Comparison of ENCODE assay signal across 8 cellular contexts in genomic region chr9:113511856-113512761, GRCh38. TPM values are rescaled to one million over a fixed set of nuclear protein-coding genes. Genes with fewer than 3 reads are reported as not detected.
DNase-seq lines count a peak whose midpoint lies in the region; ATAC-seq and FAIRE-seq lines count a peak whose summit lies in the region.

No MANE protein-coding gene starts in this region.

- peak overlapping the region; percentile 23 for H3K4me3 Mint-ChIP-seq in activated CD4-positive, alpha-beta memory T cell treated with anti-CD3 and anti-CD28 coated beads, Interleukin-2, amount 10 ng/mL, durations not matched to agents 7 days and 5 days

- H3K27me3 ChIP-seq in right cardiac atrium (ENCODE audit: control insufficient read depth, insufficient read depth), result no peaks in the 10 kb centered on the region

- H3K9me3 ChIP-seq in right cardiac atrium (ENCODE audit: control insufficient read depth, low read length), result no peaks in the 10 kb centered on the region

- peaks cover 9% of the 10 kb centered on the region for H3K4me1 ChIP-seq in right cardiac atrium (ENCODE audit: control insufficient read depth, insufficient read depth, low read length)

- H3K4me3 ChIP-seq in right cardiac atrium (ENCODE audit: low read length), result no peak overlapping the region

- intact Hi-C loops in right cardiac atrium (cut with DNase I), result loop anchor here in 1 of 4 donors (5.0 kb wide), 1 partner anchor 45 kb away; no protein-coding TSS in a partner anchor
- intact Hi-C loops in left ventricle myocardium superior (cut with micrococcal nuclease), result no loop called here

- no peaks in the 10 kb centered on the region for H3K36me3 Mint-ChIP-seq in activated CD4-positive, alpha-beta memory T cell treated with anti-CD3 and anti-CD28 coated beads, Interleukin-2, amount 10 ng/mL, durations not matched to agents 7 days and 5 days (ENCODE audit: low read depth)

- DNase-seq in right cardiac atrium (no peak), left ventricle myocardium superior (no peak), HTR-8/SVneo (ENCODE audit: insufficient read length, low spot score) (peak; percentile 44), glomerular visceral epithelial cell (ENCODE audit: extremely low spot score) (peak; percentile 77), NCI-H446 (lab: John Stamatoyannopoulos, UW) (no peak), DMS114 treated with DMSO at 0.1 percent for 48 hours (lab: John Stamatoyannopoulos, UW; ENCODE audit: unreplicated experiment) (no peak)
- peak; percentile 79 for DNase-seq in activated CD4-positive, alpha-beta memory T cell treated with anti-CD3 and anti-CD28 coated beads, Interleukin-2, amount 10 ng/mL, durations not matched to agents 7 days and 5 days
- DNase-seq in stimulated activated CD8-positive, alpha-beta memory T cell treated with anti-CD3 and anti-CD28 coated beads, Interleukin-7, amount 100 ng/mL, for 4 hours (ENCODE audit: low read depth in 2 of 2), result peak; percentile 80 to 84

- H3K27me3 Mint-ChIP-seq in activated CD4-positive, alpha-beta memory T cell treated with anti-CD3 and anti-CD28 coated beads, Interleukin-2, amount 10 ng/mL, durations not matched to agents 7 days and 5 days, result peaks cover 3% of the 10 kb centered on the region

- H3K27ac ChIP-seq in right cardiac atrium (ENCODE audit: low read length), result peak overlapping the region; percentile 61

- POLR2A ChIA-PET in activated CD4-positive, alpha-beta memory T cell treated with anti-CD3 and anti-CD28 coated beads, Interleukin-2, amount 10 ng/mL, durations not matched to agents 7 days and 5 days (lab: Charles Lee), result interaction anchor here (0.9 to 4.0 kb wide), 10 partner anchors 8 to 102 kb away, joined by 3 to 59 read pairs (median 4); partner anchors contain the start of genes C9orf43 and POLE3

- WGBS in right cardiac atrium, result 70% methylated on average over 10 of the region's 10 CpGs

- FAIRE-seq in HTR-8/SVneo (lab: Jason Lieb, UNC), result no peak

- ATAC-seq in right cardiac atrium, result no peak
- ATAC-seq in left ventricle myocardium superior, result no peak

- CTCF ChIA-PET in activated CD4-positive, alpha-beta memory T cell treated with anti-CD3 and anti-CD28 coated beads, Interleukin-2, amount 10 ng/mL, durations not matched to agents 7 days and 5 days (lab: Charles Lee), result interaction anchor here (0.5 to 3.4 kb wide), 9 partner anchors 9 to 239 kb away, joined by 3 to 21 read pairs (median 5); partner anchors contain the start of genes ALAD, C9orf43 and POLE3

- no peaks in the 10 kb centered on the region for H3K9me3 Mint-ChIP-seq in activated CD4-positive, alpha-beta memory T cell treated with anti-CD3 and anti-CD28 coated beads, Interleukin-2, amount 10 ng/mL, durations not matched to agents 7 days and 5 days

- peaks cover 46% of the 10 kb centered on the region for H3K4me1 Mint-ChIP-seq in activated CD4-positive, alpha-beta memory T cell treated with anti-CD3 and anti-CD28 coated beads, Interleukin-2, amount 10 ng/mL, durations not matched to agents 7 days and 5 days

- peak overlapping the region; percentile 86 for H3K27ac Mint-ChIP-seq in activated CD4-positive, alpha-beta memory T cell treated with anti-CD3 and anti-CD28 coated beads, Interleukin-2, amount 10 ng/mL, durations not matched to agents 7 days and 5 days

RNA-seq across cellular contexts. Expression of gene RGS3, which starts 48.6 kb away (rescaled TPM):
- total RNA-seq in right cardiac atrium (100 to 1,000 TPM; 139 to 184 (median 166) TPM), left ventricle myocardium superior (115 TPM)
- polyA plus RNA-seq in right cardiac atrium, result 107 TPM
- 10 to 100 TPM; 22.7 to 24.0 TPM for total RNA-seq in activated CD4-positive, alpha-beta memory T cell treated with anti-CD3 and anti-CD28 coated beads, Interleukin-2, amount 10 ng/mL, durations not matched to agents 7 days and 5 days

Comparison
In these comparisons a context has a peak if more than half of its experiments do, and no peak if none do; other contexts are left out.
1. DNase-seq: peak in HTR-8/SVneo (single experiment), activated CD4-positive, alpha-beta memory T cell treated with anti-CD3 and anti-CD28 coated beads, Interleukin-2, amount 10 ng/mL, durations not matched to agents 7 days and 5 days (single experiment), glomerular visceral epithelial cell (single experiment) and stimulated activated CD8-positive, alpha-beta memory T cell treated with anti-CD3 and anti-CD28 coated beads, Interleukin-7, amount 100 ng/mL, for 4 hours (2 of 2); none in right cardiac atrium (0 of 3), left ventricle myocardium superior (single experiment), NCI-H446 (0 of 2) and DMS114 treated with DMSO at 0.1 percent for 48 hours (single experiment).